ENCODE assay signal across 2 cellular contexts in genomic region chr1:199574949-199575348, GRCh38.
TF ChIP-seq lines count a peak whose summit lies in the region.

No MANE protein-coding gene starts in this region.

TF ChIP-seq in HCT116, 20 proteins besides CTCF, POLR2A, EP300 and RAD21:
- TF ChIP-seq SRF (IDR thresholded peaks at IDR 0.05; ENCODE audit: low read depth) (peak; percentile 57; the same call in 1 of the 2 replicates), ZNF274 (IDR thresholded peaks at IDR 0.05; ENCODE audit: low read depth, low read length) (no peak), SP1 (IDR thresholded peaks at IDR 0.05; ENCODE audit: low read depth) (no peak), CEBPB (IDR thresholded peaks at IDR 0.05; ENCODE audit: low read depth) (no peak), POLR2AphosphoS5 (IDR thresholded peaks at IDR 0.05; ENCODE audit: low read depth, low read length) (no peak), TCF7L2 (IDR thresholded peaks at IDR 0.05; ENCODE audit: borderline replicate concordance, extremely low read depth, insufficient read depth, insufficient read length) (no peak)
- TF ChIP-seq, protein P1, sequence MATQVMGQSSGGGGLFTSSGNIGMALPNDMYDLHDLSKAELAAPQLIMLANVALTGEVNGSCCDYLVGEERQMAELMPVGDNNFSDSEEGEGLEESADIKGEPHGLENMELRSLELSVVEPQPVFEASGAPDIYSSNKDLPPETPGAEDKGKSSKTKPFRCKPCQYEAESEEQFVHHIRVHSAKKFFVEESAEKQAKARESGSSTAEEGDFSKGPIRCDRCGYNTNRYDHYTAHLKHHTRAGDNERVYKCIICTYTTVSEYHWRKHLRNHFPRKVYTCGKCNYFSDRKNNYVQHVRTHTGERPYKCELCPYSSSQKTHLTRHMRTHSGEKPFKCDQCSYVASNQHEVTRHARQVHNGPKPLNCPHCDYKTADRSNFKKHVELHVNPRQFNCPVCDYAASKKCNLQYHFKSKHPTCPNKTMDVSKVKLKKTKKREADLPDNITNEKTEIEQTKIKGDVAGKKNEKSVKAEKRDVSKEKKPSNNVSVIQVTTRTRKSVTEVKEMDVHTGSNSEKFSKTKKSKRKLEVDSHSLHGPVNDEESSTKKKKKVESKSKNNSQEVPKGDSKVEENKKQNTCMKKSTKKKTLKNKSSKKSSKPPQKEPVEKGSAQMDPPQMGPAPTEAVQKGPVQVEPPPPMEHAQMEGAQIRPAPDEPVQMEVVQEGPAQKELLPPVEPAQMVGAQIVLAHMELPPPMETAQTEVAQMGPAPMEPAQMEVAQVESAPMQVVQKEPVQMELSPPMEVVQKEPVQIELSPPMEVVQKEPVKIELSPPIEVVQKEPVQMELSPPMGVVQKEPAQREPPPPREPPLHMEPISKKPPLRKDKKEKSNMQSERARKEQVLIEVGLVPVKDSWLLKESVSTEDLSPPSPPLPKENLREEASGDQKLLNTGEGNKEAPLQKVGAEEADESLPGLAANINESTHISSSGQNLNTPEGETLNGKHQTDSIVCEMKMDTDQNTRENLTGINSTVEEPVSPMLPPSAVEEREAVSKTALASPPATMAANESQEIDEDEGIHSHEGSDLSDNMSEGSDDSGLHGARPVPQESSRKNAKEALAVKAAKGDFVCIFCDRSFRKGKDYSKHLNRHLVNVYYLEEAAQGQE (IDR thresholded peaks at IDR 0.05; ENCODE audit: low read depth) = no peak
TF ChIP-seq in HCT116: peak in this region for 1.

TF ChIP-seq in H1, 55 proteins besides CTCF, POLR2A, EP300 and RAD21:
- TF ChIP-seq BRCA1 (IDR thresholded peaks at IDR 0.05; ENCODE audit: low read depth, low read length) = no peak
- no peak for TF ChIP-seq CTBP2 (IDR thresholded peaks at IDR 0.05; ENCODE audit: borderline replicate concordance, insufficient read depth, insufficient read length, low read length)
- no peak for TF ChIP-seq SP1 (IDR thresholded peaks at IDR 0.05; ENCODE audit: low read depth, low read length)
- TF ChIP-seq, protein P2, sequence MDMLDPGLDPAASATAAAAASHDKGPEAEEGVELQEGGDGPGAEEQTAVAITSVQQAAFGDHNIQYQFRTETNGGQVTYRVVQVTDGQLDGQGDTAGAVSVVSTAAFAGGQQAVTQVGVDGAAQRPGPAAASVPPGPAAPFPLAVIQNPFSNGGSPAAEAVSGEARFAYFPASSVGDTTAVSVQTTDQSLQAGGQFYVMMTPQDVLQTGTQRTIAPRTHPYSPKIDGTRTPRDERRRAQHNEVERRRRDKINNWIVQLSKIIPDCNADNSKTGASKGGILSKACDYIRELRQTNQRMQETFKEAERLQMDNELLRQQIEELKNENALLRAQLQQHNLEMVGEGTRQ (IDR thresholded peaks at IDR 0.05; ENCODE audit: low read length) = no peak
- peak; percentile 85 for TF ChIP-seq SRF (IDR thresholded peaks at IDR 0.05; ENCODE audit: low read depth, low read length)
- no peak for TF ChIP-seq KDM4A (IDR thresholded peaks at IDR 0.05; ENCODE audit: low read depth, low read length, severe bottlenecking)
- TF ChIP-seq SP2 (IDR thresholded peaks at IDR 0.05; ENCODE audit: low read length) = no peak
- no peak for TF ChIP-seq RXRA (IDR thresholded peaks at IDR 0.05; ENCODE audit: insufficient read depth, low read depth, low read length)
